Comparison of ENCODE assay signal across 24 cellular contexts in genomic region chr11:18455686-18456372, GRCh38. TPM values are rescaled to one million over a fixed set of nuclear protein-coding genes. Genes with fewer than 3 reads are reported as not detected.
DNase-seq lines count a peak whose midpoint lies in the region; ATAC-seq and TF ChIP-seq lines count a peak whose summit lies in the region.
"Had no signal": no experiment of that assay in that cellular context is flagged by ENCODE, and none has a peak within 500 bp of the region (broad histone marks: within the 10 kb centered on the region; RNA-seq: fewer than 3 reads in every experiment).

Gene LDHAL6A, plus strand, starts transcription at chr11:18455856. Its CDS starts 825 bp downstream, at chr11:18456681.

- H3K4me3 Mint-ChIP-seq in effector memory CD8-positive, alpha-beta T cell = no peak within 1 kb of the TSS

- peak; percentile 18 to 38 for ATAC-seq in right cardiac atrium
- ATAC-seq in RWPE2 (ENCODE audit: low read depth) = 0 out of 3 replicates have a peak, but pooled peaks have one; percentile 26
- peak; percentile 36 for ATAC-seq in effector memory CD8-positive, alpha-beta T cell (replicated peaks)
- no peak for ATAC-seq in psoas muscle
- ATAC-seq in HG02610 (IDR thresholded peaks at IDR 0.05; ENCODE audit: unreplicated experiment) = no peak
- ATAC-seq: left lung, sciatic nerve had no signal

- H3K36me3 ChIP-seq in left ventricle myocardium inferior (no peaks in the 10 kb centered on the region), RWPE2 (ENCODE audit: low read depth) (no peaks in the 10 kb centered on the region), testis (ENCODE audit: low read depth, missing control alignments) (no peaks in the 10 kb centered on the region), psoas muscle (ENCODE audit: insufficient read depth in 1 of 2, low read depth in 1 of 2) (no peaks in the 10 kb centered on the region)
- H3K36me3 ChIP-seq: ascending aorta, left lung, SJCRH30 had no signal

- H3K27me3 ChIP-seq in right cardiac atrium (ENCODE audit: control insufficient read depth, insufficient read depth) (no peaks in the 10 kb centered on the region), left ventricle myocardium inferior (ENCODE audit: low read depth) (peaks cover 18% of the 10 kb centered on the region), RWPE2 (ENCODE audit: insufficient read depth, poor library complexity, severe bottlenecking) (no peaks in the 10 kb centered on the region), testis (no peaks in the 10 kb centered on the region), psoas muscle (ENCODE audit: insufficient read depth in 3 of 3, low read length in 2 of 3) (peaks cover 0 to 9% (median 0%) of the 10 kb centered on the region in 3 donors)
- H3K27me3 ChIP-seq: ascending aorta had no signal

- TF ChIP-seq CTCF in left ventricle myocardium inferior (IDR thresholded peaks at IDR 0.05; ENCODE audit: borderline replicate concordance) (no peak), RWPE2 (IDR thresholded peaks at IDR 0.05; ENCODE audit: poor library complexity, severe bottlenecking) (no peak), testis (IDR thresholded peaks at IDR 0.05) (no peak), psoas muscle (IDR thresholded peaks at IDR 0.05) (no peak)

- H3K4me1 Mint-ChIP-seq in effector memory CD8-positive, alpha-beta T cell (ENCODE audit: low read depth in 2 of 2) = peaks cover 0 to 7% of the 10 kb centered on the region in 2 donors

- TF ChIP-seq POLR2A in testis (IDR thresholded peaks at IDR 0.05) = no peak

- H3K36me3 Mint-ChIP-seq in effector memory CD8-positive, alpha-beta T cell (ENCODE audit: insufficient read depth) = peaks cover 3% of the 10 kb centered on the region

- H3K4me3 ChIP-seq in right cardiac atrium (ENCODE audit: low read length) (no peak within 1 kb of the TSS), left ventricle myocardium inferior (no peak within 1 kb of the TSS), RWPE2 (ENCODE audit: severe bottlenecking) (no peak within 1 kb of the TSS), testis (peak within 1 kb of the TSS; percentile 7 to 50), psoas muscle (no peak within 1 kb of the TSS)
- H3K4me3 ChIP-seq: ascending aorta, left lung, SJCRH30 had no signal

- H3K27me3 Mint-ChIP-seq in effector memory CD8-positive, alpha-beta T cell = no peaks in the 10 kb centered on the region

- H3K4me1 ChIP-seq in right cardiac atrium (ENCODE audit: control insufficient read depth, insufficient read depth, low read length) = no peaks in the 10 kb centered on the region
- H3K4me1 ChIP-seq in left ventricle myocardium inferior = no peaks in the 10 kb centered on the region
- no peaks in the 10 kb centered on the region for H3K4me1 ChIP-seq in RWPE2 (ENCODE audit: insufficient read depth, poor library complexity, severe bottlenecking)
- H3K4me1 ChIP-seq in testis = no peaks in the 10 kb centered on the region
- H3K4me1 ChIP-seq in psoas muscle = no peaks in the 10 kb centered on the region
- H3K4me1 ChIP-seq: ascending aorta, left lung had no signal

- H3K27ac Mint-ChIP-seq in effector memory CD8-positive, alpha-beta T cell = no peak within 1 kb of the TSS

- WGBS in right cardiac atrium = 47% methylated on average over 47 of the region's 47 CpGs
- 43 to 66% methylated on average over 23 to 39 of the region's 47 CpGs for WGBS in testis, 2 donors
- WGBS in psoas muscle, 3 donors = 36 to 61% (median 53%) methylated on average over 47 of the region's 47 CpGs

- peak in 1 of 3 donors; percentile 38 for DNase-seq in right cardiac atrium
- DNase-seq in left ventricle myocardium inferior = no peak
- no peak for DNase-seq in RWPE2 (ENCODE audit: low spot score)
- peak in 1 of 3 experiments; percentile 6 for DNase-seq in effector memory CD8-positive, alpha-beta T cell
- peak; percentile 54 for DNase-seq in testis
- DNase-seq in psoas muscle = no peak
- no peak for DNase-seq in NCI-H82 (lab: John Stamatoyannopoulos, UW)
- DNase-seq: activated CD4-positive, alpha-beta T cell treated with anti-CD3 and anti-CD28 coated beads, Interleukin-2, amount 50 U/mL, for 4 hours; activated T-cell treated with anti-CD3 and anti-CD28 coated beads, Interleukin-2, amount 50 U/mL, for 48 hours; foreskin melanocyte; NCI-H187 treated with DMSO at 0.1 percent for 48 hours; SJCRH30; substantia nigra; T-helper 9 cell had no signal

- H3K9me3 Mint-ChIP-seq in effector memory CD8-positive, alpha-beta T cell = no peaks in the 10 kb centered on the region

- intact Hi-C loops in right cardiac atrium (cut with DNase I) = no loop called here
- intact Hi-C loops in left ventricle myocardium inferior (cut with micrococcal nuclease) = no loop called here
- intact Hi-C loops in testis (cut with DNase I; ENCODE audit: low total_unique reads) = no loop called here
- intact Hi-C loops in psoas muscle (cut with DNase I) = no loop called here

- no peaks in the 10 kb centered on the region for H3K9me3 ChIP-seq in right cardiac atrium (ENCODE audit: control insufficient read depth, low read length)
- no peaks in the 10 kb centered on the region for H3K9me3 ChIP-seq in left ventricle myocardium inferior (replicated peaks)
- no peaks in the 10 kb centered on the region for H3K9me3 ChIP-seq in RWPE2 (ENCODE audit: severe bottlenecking)
- no peaks in the 10 kb centered on the region for H3K9me3 ChIP-seq in testis
- H3K9me3 ChIP-seq in psoas muscle = no peaks in the 10 kb centered on the region
- H3K9me3 ChIP-seq: ascending aorta, left lung, SJCRH30 had no signal

- H3K27ac ChIP-seq in right cardiac atrium (ENCODE audit: low read length) (no peak within 1 kb of the TSS), left ventricle myocardium inferior (replicated peaks) (no peak within 1 kb of the TSS), RWPE2 (ENCODE audit: poor library complexity, severe bottlenecking) (no peak within 1 kb of the TSS), testis (no peak within 1 kb of the TSS), psoas muscle (no peak within 1 kb of the TSS)
- H3K27ac ChIP-seq: ascending aorta, left lung, SJCRH30 had no signal

RNA-seq across cellular contexts. Expression of gene LDHAL6A, which starts in this region (rescaled TPM):
- total RNA-seq in right cardiac atrium (under 1 TPM in 1 of 4 donors, not detected in 3; 0.20 TPM), left ventricle myocardium inferior (not detected), testis (1 to 10 TPM; 2.4 to 4.7 TPM), psoas muscle (not detected)
- polyA plus RNA-seq in right cardiac atrium (0.16 TPM), testis (ENCODE audit: insufficient read depth, low read depth, low replicate concordance) (13.0 TPM), psoas muscle (under 1 TPM in 1 of 3 donors, not detected in 2; 0.03 TPM)
- total RNA-seq: ascending aorta, endothelial cell of umbilical vein, left lung, M059J, mucosa of gallbladder, NCI-H460, OCI-LY7, omental fat pad, sciatic nerve, SJCRH30 had no signal
- polyA plus RNA-seq: endothelial cell of umbilical vein had no signal

Comparison
In these comparisons a context has a peak if more than half of its experiments do, and no peak if none do; other contexts are left out.
1. RNA of gene LDHAL6A (polyA plus RNA-seq): 13.0 TPM in testis (single experiment); 0.16 TPM in right cardiac atrium (single experiment) and 0.03 TPM in psoas muscle; every median in the first group is over 10 times any median in the second.
2. Peak in ATAC-seq in right cardiac atrium; RNA of the gene not detected or under 1 TPM.
3. ATAC-seq: peak in RWPE2 (single experiment) and effector memory CD8-positive, alpha-beta T cell (single experiment); none in psoas muscle (0 of 4) and HG02610 (single experiment).
4. H3K4me3 ChIP-seq: peak in testis (2 of 2); none in right cardiac atrium (single experiment), left ventricle myocardium inferior (single experiment), RWPE2 (single experiment) and psoas muscle (single experiment).